In the genomic region with DNA sequence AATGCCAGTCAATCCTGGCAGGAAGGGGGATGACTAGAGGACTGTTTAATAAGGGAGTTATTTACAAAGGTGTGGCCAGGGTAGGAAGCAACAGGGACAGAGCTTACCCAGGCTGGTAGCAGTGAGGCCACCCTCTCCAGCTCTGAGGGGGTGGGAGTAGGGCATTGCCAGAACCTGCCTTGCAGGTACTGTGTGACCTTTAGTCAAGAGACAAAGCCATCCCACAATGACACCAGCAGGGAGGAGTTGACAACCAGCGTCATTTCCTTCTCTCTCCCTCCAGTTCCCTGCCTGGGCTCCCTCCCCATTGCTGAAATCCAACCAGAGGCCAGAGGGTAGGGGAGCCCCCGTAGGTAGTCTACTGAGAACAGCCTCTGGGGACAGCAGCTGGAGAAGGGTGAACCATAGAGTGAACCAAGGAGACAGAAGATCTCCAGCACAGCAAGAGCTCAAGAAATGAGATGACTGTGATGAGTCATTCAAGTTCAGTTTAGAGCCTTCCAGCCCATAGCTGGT, we compare ENCODE assay signal across 1 cellular context.
TF ChIP-seq lines count a peak whose summit lies in the region.

No MANE protein-coding gene starts in this region.

TF ChIP-seq in GM23338, 12 proteins besides CTCF, POLR2A, EP300 and RAD21 (continued from another document):
- no peak for TF ChIP-seq ZNF462 (CRISPR knock-in tag; IDR thresholded peaks at IDR 0.05)
- TF ChIP-seq EZH2 (IDR thresholded peaks at IDR 0.05; ENCODE audit: low read depth, unreplicated experiment) = no peak
- TF ChIP-seq ZNF114 (CRISPR knock-in tag; IDR thresholded peaks at IDR 0.05) = no peak
- no peak for TF ChIP-seq EZH2phosphoT487 (IDR thresholded peaks at IDR 0.05; ENCODE audit: unreplicated experiment)
- TF ChIP-seq NANOG (IDR thresholded peaks at IDR 0.05; ENCODE audit: borderline replicate concordance) = no peak
- no peak for TF ChIP-seq ZNF331 (CRISPR knock-in tag; IDR thresholded peaks at IDR 0.05; ENCODE audit: low read depth)
- TF ChIP-seq JUNB (IDR thresholded peaks at IDR 0.05; ENCODE audit: unreplicated experiment) = no peak
- TF ChIP-seq ETS1 (IDR thresholded peaks at IDR 0.05) = no peak
